In genomic region chr7:816751-817671, GRCh38 we compare ENCODE assay signal across 8 cellular contexts. TPM values are rescaled to one million over a fixed set of nuclear protein-coding genes. Genes with fewer than 3 reads are reported as not detected.
DNase-seq lines count a peak whose midpoint lies in the region; ATAC-seq and TF ChIP-seq lines count a peak whose summit lies in the region.

No MANE protein-coding gene starts in this region.

- peaks cover 4% of the 10 kb centered on the region for H3K36me3 ChIP-seq in OCI-LY3 (replicated peaks; ENCODE audit: low read depth, low read length)
- no peaks in the 10 kb centered on the region for H3K36me3 ChIP-seq in iPS-15b (ENCODE audit: control insufficient read depth, insufficient read depth, low read length)

- peaks cover 38% of the 10 kb centered on the region for H4K20me1 ChIP-seq in OCI-LY3 (ENCODE audit: insufficient read depth, low read length)

- peaks cover 20% of the 10 kb centered on the region for H3K27me3 Mint-ChIP-seq in activated naive CD8-positive, alpha-beta T cell treated with anti-CD3 and anti-CD28 coated beads, Interleukin-2, amount 10 ng/mL, durations not matched to agents 7 days and 5 days

- peak; percentile 11 for ATAC-seq in HG02973 (IDR thresholded peaks at IDR 0.05; ENCODE audit: unreplicated experiment)
- peak; percentile 20 for ATAC-seq in activated naive CD8-positive, alpha-beta T cell treated with anti-CD3 and anti-CD28 coated beads, Interleukin-2, amount 10 ng/mL, durations not matched to agents 7 days and 5 days (ENCODE audit: low read depth)
- ATAC-seq in HG03378 (IDR thresholded peaks at IDR 0.05; ENCODE audit: unreplicated experiment) = no peak

- H3K9ac ChIP-seq in OCI-LY3 (ENCODE audit: low read length) = peak overlapping the region; percentile 69
- peak overlapping the region; percentile 56 for H3K9ac ChIP-seq in iPS-15b (ENCODE audit: low read depth, low read length)

- peaks cover 36% of the 10 kb centered on the region for H3K4me1 Mint-ChIP-seq in activated naive CD8-positive, alpha-beta T cell treated with anti-CD3 and anti-CD28 coated beads, Interleukin-2, amount 10 ng/mL, durations not matched to agents 7 days and 5 days

- peaks cover 4% of the 10 kb centered on the region for H3K36me3 Mint-ChIP-seq in activated naive CD8-positive, alpha-beta T cell treated with anti-CD3 and anti-CD28 coated beads, Interleukin-2, amount 10 ng/mL, durations not matched to agents 7 days and 5 days

- H3K9me3 Mint-ChIP-seq in activated naive CD8-positive, alpha-beta T cell treated with anti-CD3 and anti-CD28 coated beads, Interleukin-2, amount 10 ng/mL, durations not matched to agents 7 days and 5 days = no peaks in the 10 kb centered on the region

- no peaks in the 10 kb centered on the region for H3K9me3 ChIP-seq in OCI-LY3 (ENCODE audit: insufficient read depth, low read length)
- no peaks in the 10 kb centered on the region for H3K9me3 ChIP-seq in iPS-15b (ENCODE audit: control insufficient read depth, insufficient read depth, low read length)

- peaks cover 53% of the 10 kb centered on the region for H3K79me2 ChIP-seq in OCI-LY3 (ENCODE audit: low read length)

- H3K27ac ChIP-seq in OCI-LY3 (ENCODE audit: low read length) = no peak overlapping the region

- H3K4me3 Mint-ChIP-seq in activated naive CD8-positive, alpha-beta T cell treated with anti-CD3 and anti-CD28 coated beads, Interleukin-2, amount 10 ng/mL, durations not matched to agents 7 days and 5 days = peak overlapping the region; percentile 87

- H3K4me3 ChIP-seq in OCI-LY3 (ENCODE audit: low read length) (peak overlapping the region; percentile 99), iPS-15b (ENCODE audit: low read depth, low read length) (peak overlapping the region; percentile 88)

- H3K27me3 ChIP-seq in OCI-LY3 (ENCODE audit: low read depth, low read length) (no peaks in the 10 kb centered on the region), iPS-15b (ENCODE audit: control insufficient read depth, insufficient read depth, low read length) (no peaks in the 10 kb centered on the region)

- DNase-seq in NCI-H2171 treated with DMSO at 0.1 percent for 48 hours (lab: John Stamatoyannopoulos, UW) (peak; percentile 17), NCI-H2171 (lab: John Stamatoyannopoulos, UW) (no peak)
- peak; percentile 55 for DNase-seq in activated naive CD8-positive, alpha-beta T cell treated with anti-CD3 and anti-CD28 coated beads, Interleukin-2, amount 10 ng/mL, durations not matched to agents 7 days and 5 days
- peak; percentile 11 to 22 for DNase-seq in stimulated activated CD4-positive, alpha-beta T cell treated with anti-CD3 and anti-CD28 coated beads, Interleukin-15, amount 100 ng/mL, for 1 hour (ENCODE audit: low read depth in 1 of 2, low spot score in 1 of 2)

- no peak for TF ChIP-seq CTCF in OCI-LY3 (IDR thresholded peaks at IDR 0.05; ENCODE audit: low read depth, low read length)

- no peak overlapping the region for H2AFZ ChIP-seq in OCI-LY3 (ENCODE audit: low read depth, low read length)

- H3K4me1 ChIP-seq in OCI-LY3 (ENCODE audit: low read length) (peaks cover 26% of the 10 kb centered on the region), iPS-15b (ENCODE audit: control insufficient read depth, insufficient read depth, low read length) (peaks cover 17% of the 10 kb centered on the region)

- POLR2A ChIA-PET in activated naive CD8-positive, alpha-beta T cell treated with anti-CD3 and anti-CD28 coated beads, Interleukin-2, amount 10 ng/mL, durations not matched to agents 7 days and 5 days (lab: Charles Lee) = interaction anchor here (0.6 to 3.3 kb wide), 6 partner anchors 15 to 269 kb away, joined by 3 to 20 read pairs (median 4); partner anchors contain the start of genes GET4 and SUN1

- H3K27ac Mint-ChIP-seq in activated naive CD8-positive, alpha-beta T cell treated with anti-CD3 and anti-CD28 coated beads, Interleukin-2, amount 10 ng/mL, durations not matched to agents 7 days and 5 days = no peak overlapping the region

- peak overlapping the region; percentile 88 for H3K4me2 ChIP-seq in OCI-LY3 (ENCODE audit: low read length)

RNA-seq across cellular contexts. Expression of gene SUN1, which starts 15.3 kb away (rescaled TPM):
- total RNA-seq in activated naive CD8-positive, alpha-beta T cell treated with anti-CD3 and anti-CD28 coated beads, Interleukin-2, amount 10 ng/mL, durations not matched to agents 7 days and 5 days = 10 to 100 TPM; 86.3 to 86.7 TPM

RNA-seq across cellular contexts. Expression of gene GET4, which starts 59.3 kb away (rescaled TPM):
- total RNA-seq in activated naive CD8-positive, alpha-beta T cell treated with anti-CD3 and anti-CD28 coated beads, Interleukin-2, amount 10 ng/mL, durations not matched to agents 7 days and 5 days = 10 to 100 TPM; 44.1 to 44.7 TPM
